29 cellular contexts compared by ENCODE assay signal in genomic region chr6:145012039-145012662, GRCh38.
DNase-seq lines count a peak whose midpoint lies in the region; ATAC-seq and TF ChIP-seq lines count a peak whose summit lies in the region.
"Had no signal": no experiment of that assay in that cellular context is flagged by ENCODE, and none has a peak within 500 bp of the region (broad histone marks: within the 10 kb centered on the region; RNA-seq: fewer than 3 reads in every experiment).

No MANE protein-coding gene starts in this region.

- H3K27me3 ChIP-seq in right cardiac atrium (ENCODE audit: control insufficient read depth, insufficient read depth) (no peaks in the 10 kb centered on the region), dorsolateral prefrontal cortex (peaks cover 0 to 6% (median 0%) of the 10 kb centered on the region in 45 donors)
- H3K27me3 ChIP-seq: BE2C, thyroid gland had no signal

- CTCF ChIA-PET in activated CD4-positive, alpha-beta T cell treated with anti-CD3 and anti-CD28 coated beads, Interleukin-2, amount 10 ng/mL, durations not matched to agents 7 days and 5 days (lab: Charles Lee): no interaction called here

- POLR2A ChIA-PET in activated CD4-positive, alpha-beta T cell treated with anti-CD3 and anti-CD28 coated beads, Interleukin-2, amount 10 ng/mL, durations not matched to agents 7 days and 5 days (lab: Charles Lee): no interaction called here

- H3K36me3 Mint-ChIP-seq in activated T-helper 2 cell treated with anti-CD3 and anti-CD28 coated beads, Interferon-gamma antibody, Interleukin-2, Interleukin-4, amounts not matched to agents 10 μg/mL and 5 μg/mL and 100 μg/mL, durations not matched to agents 14 hours and 24 hours and 36 hours (ENCODE audit: low read depth): peaks cover 5% of the 10 kb centered on the region
- no peaks in the 10 kb centered on the region for H3K36me3 Mint-ChIP-seq in activated CD4-positive, alpha-beta T cell treated with anti-CD3 and anti-CD28 coated beads, Interleukin-2, amount 10 ng/mL, durations not matched to agents 7 days and 5 days (ENCODE audit: low read depth)
- H3K36me3 Mint-ChIP-seq: activated CD4-positive, alpha-beta memory T cell treated with anti-CD3 and anti-CD28 coated beads for 36 hours; CD8-positive, alpha-beta memory T cell had no signal

- H3K27ac Mint-ChIP-seq in activated T-helper 2 cell treated with anti-CD3 and anti-CD28 coated beads, Interferon-gamma antibody, Interleukin-2, Interleukin-4, amounts not matched to agents 10 μg/mL and 5 μg/mL and 100 μg/mL, durations not matched to agents 14 hours and 24 hours and 36 hours: peak overlapping the region; percentile 26
- H3K27ac Mint-ChIP-seq in activated CD4-positive, alpha-beta T cell treated with anti-CD3 and anti-CD28 coated beads, Interleukin-2, amount 10 ng/mL, durations not matched to agents 7 days and 5 days: no peak overlapping the region
- H3K27ac Mint-ChIP-seq: activated CD4-positive, alpha-beta memory T cell treated with anti-CD3 and anti-CD28 coated beads for 36 hours; CD8-positive, alpha-beta memory T cell; nephron progenitor cell; stimulated activated naive CD8-positive, alpha-beta T cell treated with anti-CD3 and anti-CD28 coated beads, Interleukin-15, amount 100 ng/mL, for 72 hours; T-helper 1 cell treated with Interleukin-12 subunit alpha and Interleukin-12 subunit beta and Interleukin-4 antibody, amounts not matched to agents 30 μg/mL and 1 μg/mL, for 36 hours had no signal

- intact Hi-C loops in right cardiac atrium (cut with DNase I) (no loop called here), Right ventricle myocardium inferior (cut with DNase I) (no loop called here), dorsolateral prefrontal cortex (cut with DNase I) (no loop called here)
- intact Hi-C loops in activated T-helper 2 cell treated with anti-CD3 and anti-CD28 coated beads, Interferon-gamma antibody, Interleukin-2, Interleukin-4, amounts not matched to agents 10 μg/mL and 5 μg/mL and 100 μg/mL, durations not matched to agents 14 hours and 24 hours and 36 hours (cut with micrococcal nuclease): loop anchor here (10.0 kb wide), 1 partner anchor 287 kb away; no protein-coding TSS in a partner anchor

- DNase-seq in right cardiac atrium: no peak
- no peak for DNase-seq in Right ventricle myocardium inferior (ENCODE audit: missing footprints)
- no peak for DNase-seq in activated T-helper 2 cell treated with anti-CD3 and anti-CD28 coated beads, Interferon-gamma antibody, Interleukin-2, Interleukin-4, amounts not matched to agents 10 μg/mL and 5 μg/mL and 100 μg/mL, durations not matched to agents 14 hours and 24 hours and 36 hours (ENCODE audit: low spot score)
- DNase-seq in fibroblast of mammary gland (ENCODE audit: low read depth): peak; percentile 26
- no peak for DNase-seq in NCI-H2029 treated with DMSO at 0.1 percent for 48 hours (lab: John Stamatoyannopoulos, UW)
- no peak for DNase-seq in dorsolateral prefrontal cortex
- no peak for DNase-seq in activated CD4-positive, alpha-beta T cell treated with anti-CD3 and anti-CD28 coated beads, Interleukin-2, amount 10 ng/mL, durations not matched to agents 7 days and 5 days
- DNase-seq in NCI-H146 (lab: John Stamatoyannopoulos, UW): no peak
- DNase-seq: activated CD4-positive, alpha-beta memory T cell treated with anti-CD3 and anti-CD28 coated beads for 36 hours; activated CD8-positive, alpha-beta memory T cell treated with anti-CD3 and anti-CD28 coated beads, Interleukin-2, amount 50 U/mL, for 48 hours; activated naive CD4-positive, alpha-beta T cell treated with anti-CD3 and anti-CD28 coated beads, Interleukin-2, amount 50 U/mL, for 16 hours; amygdala; BE2C; CD8-positive, alpha-beta memory T cell; dermis blood vessel endothelial cell; DMS 273 treated with DMSO at 0.1 percent for 48 hours; H7; KBM-7; NCI-H1436 treated with DMSO at 0.1 percent for 48 hours; NCI-H2171 treated with DMSO at 0.1 percent for 48 hours; NCI-H526 treated with DMSO at 0.1 percent for 48 hours; nephron progenitor cell; stimulated activated CD4-positive, alpha-beta T cell treated with anti-CD3 and anti-CD28 coated beads, Interleukin-1b, Interleukin-23, amount 100 ng/mL, for 48 hours; stimulated activated CD8-positive, alpha-beta memory T cell treated with anti-CD3 and anti-CD28 coated beads, Interleukin-4, amount 100 ng/mL, for 48 hours; stimulated activated naive CD8-positive, alpha-beta T cell treated with anti-CD3 and anti-CD28 coated beads, Interleukin-15, amount 100 ng/mL, for 72 hours; thyroid gland had no signal

- TF ChIP-seq CTCF in fibroblast of mammary gland (conservative IDR thresholded peaks at IDR 0.05; ENCODE audit: control insufficient read depth, insufficient read depth, low read depth, low read length) (no peak), dorsolateral prefrontal cortex (IDR thresholded peaks at IDR 0.05 in 54 of 56, conservative IDR thresholded peaks at IDR 0.05 in 2 of 56; ENCODE audit: low read depth in 1 of 56, partially characterized antibody in 56 of 56) (no peak)

- ATAC-seq in right cardiac atrium (peak; percentile 47 to 67), Right ventricle myocardium inferior (no peak)
- ATAC-seq: activated CD4-positive, CD25-positive, alpha-beta regulatory T cell treated with anti-CD3 and anti-CD28 coated beads, Interleukin-2, amount 50 U/mL, for 24 hours; stimulated activated naive CD8-positive, alpha-beta T cell treated with anti-CD3 and anti-CD28 coated beads, Interleukin-15, amount 100 ng/mL, for 72 hours had no signal

- no peaks in the 10 kb centered on the region for H3K9me3 ChIP-seq in right cardiac atrium (ENCODE audit: control insufficient read depth, low read length)
- H3K9me3 ChIP-seq: BE2C, thyroid gland had no signal

- H3K27me3 Mint-ChIP-seq in activated T-helper 2 cell treated with anti-CD3 and anti-CD28 coated beads, Interferon-gamma antibody, Interleukin-2, Interleukin-4, amounts not matched to agents 10 μg/mL and 5 μg/mL and 100 μg/mL, durations not matched to agents 14 hours and 24 hours and 36 hours (ENCODE audit: low read depth): peaks cover 6% of the 10 kb centered on the region
- H3K27me3 Mint-ChIP-seq in activated CD4-positive, alpha-beta T cell treated with anti-CD3 and anti-CD28 coated beads, Interleukin-2, amount 10 ng/mL, durations not matched to agents 7 days and 5 days: peaks cover 13% of the 10 kb centered on the region
- H3K27me3 Mint-ChIP-seq: stimulated activated naive CD8-positive, alpha-beta T cell treated with anti-CD3 and anti-CD28 coated beads, Interleukin-15, amount 100 ng/mL, for 72 hours had no signal

- H3K9me3 Mint-ChIP-seq in activated T-helper 2 cell treated with anti-CD3 and anti-CD28 coated beads, Interferon-gamma antibody, Interleukin-2, Interleukin-4, amounts not matched to agents 10 μg/mL and 5 μg/mL and 100 μg/mL, durations not matched to agents 14 hours and 24 hours and 36 hours: peaks cover 3% of the 10 kb centered on the region
- peaks cover 3% of the 10 kb centered on the region for H3K9me3 Mint-ChIP-seq in activated CD4-positive, alpha-beta T cell treated with anti-CD3 and anti-CD28 coated beads, Interleukin-2, amount 10 ng/mL, durations not matched to agents 7 days and 5 days
- H3K9me3 Mint-ChIP-seq: activated CD4-positive, alpha-beta memory T cell treated with anti-CD3 and anti-CD28 coated beads for 36 hours; CD8-positive, alpha-beta memory T cell; T-helper 1 cell treated with Interleukin-12 subunit alpha and Interleukin-12 subunit beta and Interleukin-4 antibody, amounts not matched to agents 30 μg/mL and 1 μg/mL, for 36 hours had no signal

- H3K27ac ChIP-seq in right cardiac atrium (ENCODE audit: low read length) (no peak overlapping the region), dorsolateral prefrontal cortex (no peak overlapping the region)
- H3K27ac ChIP-seq: thyroid gland had no signal

- H3K4me3 Mint-ChIP-seq in activated T-helper 2 cell treated with anti-CD3 and anti-CD28 coated beads, Interferon-gamma antibody, Interleukin-2, Interleukin-4, amounts not matched to agents 10 μg/mL and 5 μg/mL and 100 μg/mL, durations not matched to agents 14 hours and 24 hours and 36 hours (ENCODE audit: low read depth): no peak overlapping the region
- H3K4me3 Mint-ChIP-seq in activated CD4-positive, alpha-beta T cell treated with anti-CD3 and anti-CD28 coated beads, Interleukin-2, amount 10 ng/mL, durations not matched to agents 7 days and 5 days: no peak overlapping the region
- H3K4me3 Mint-ChIP-seq: activated CD4-positive, alpha-beta memory T cell treated with anti-CD3 and anti-CD28 coated beads for 36 hours; CD8-positive, alpha-beta memory T cell; nephron progenitor cell; stimulated activated naive CD8-positive, alpha-beta T cell treated with anti-CD3 and anti-CD28 coated beads, Interleukin-15, amount 100 ng/mL, for 72 hours; T-helper 1 cell treated with Interleukin-12 subunit alpha and Interleukin-12 subunit beta and Interleukin-4 antibody, amounts not matched to agents 30 μg/mL and 1 μg/mL, for 36 hours had no signal

- H3K4me1 Mint-ChIP-seq in activated T-helper 2 cell treated with anti-CD3 and anti-CD28 coated beads, Interferon-gamma antibody, Interleukin-2, Interleukin-4, amounts not matched to agents 10 μg/mL and 5 μg/mL and 100 μg/mL, durations not matched to agents 14 hours and 24 hours and 36 hours (ENCODE audit: low read depth): peaks cover 28% of the 10 kb centered on the region
- peaks cover 7% of the 10 kb centered on the region for H3K4me1 Mint-ChIP-seq in activated CD4-positive, alpha-beta T cell treated with anti-CD3 and anti-CD28 coated beads, Interleukin-2, amount 10 ng/mL, durations not matched to agents 7 days and 5 days
- H3K4me1 Mint-ChIP-seq: CD8-positive, alpha-beta memory T cell had no signal

- 43% methylated on average over 5 of the region's 5 CpGs for WGBS in right cardiac atrium

- no peaks in the 10 kb centered on the region for H3K4me1 ChIP-seq in right cardiac atrium (ENCODE audit: control insufficient read depth, insufficient read depth, low read length)
- H3K4me1 ChIP-seq: BE2C, thyroid gland had no signal

- H3K4me3 ChIP-seq in right cardiac atrium (ENCODE audit: low read length) (no peak overlapping the region), fibroblast of mammary gland (ENCODE audit: control insufficient read depth, low read depth, low read length) (no peak overlapping the region), dorsolateral prefrontal cortex (no peak overlapping the region)
- H3K4me3 ChIP-seq: smooth muscle cell, thyroid gland had no signal
